ENCODE assay signal across 12 cellular contexts in the genomic region with DNA sequence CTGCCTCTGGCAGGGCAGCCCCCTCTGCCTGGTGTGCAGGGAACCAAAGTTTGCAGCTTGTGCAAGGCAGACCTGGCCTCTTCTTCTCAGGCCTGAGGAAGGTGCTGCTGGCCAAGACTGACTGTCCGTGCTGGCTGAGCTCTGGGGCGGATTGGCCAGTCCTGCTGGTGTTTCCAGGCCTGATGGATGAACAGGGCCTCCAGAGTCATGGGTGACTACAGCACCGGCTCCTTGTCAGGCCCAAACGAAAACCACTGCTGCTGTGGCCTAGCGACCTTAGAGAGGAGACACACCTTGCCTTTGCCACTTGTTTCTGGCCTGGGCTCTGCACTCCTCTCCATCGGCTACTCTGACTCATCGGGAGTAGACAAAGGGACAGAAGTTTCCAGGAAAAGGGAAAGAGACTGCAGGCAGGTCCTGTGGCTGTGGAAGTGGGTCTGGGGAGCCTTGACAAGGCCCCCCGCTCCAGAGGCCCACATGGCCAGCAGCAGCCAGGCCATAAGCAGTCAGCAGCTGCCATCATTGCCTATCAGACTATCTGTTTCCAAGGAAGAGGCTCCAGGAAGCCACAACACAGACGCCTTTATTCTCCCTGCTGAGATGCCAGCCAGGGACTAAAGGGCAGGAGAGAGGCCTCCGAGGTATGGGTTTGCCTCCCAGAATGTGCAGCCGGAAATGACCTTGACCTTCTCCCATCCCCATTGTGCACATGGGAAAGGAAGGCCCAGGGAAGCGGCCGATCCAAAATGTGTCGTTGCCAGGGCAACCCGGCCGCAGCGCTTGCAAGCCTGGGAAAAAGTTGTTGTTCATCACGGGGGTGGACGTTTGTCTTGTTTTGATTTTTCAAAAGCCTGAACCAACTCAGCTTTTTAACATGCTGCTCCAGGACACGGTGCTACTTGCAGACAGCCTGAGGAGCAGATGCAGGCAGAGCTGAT.
DNase-seq lines count a peak whose midpoint lies in the region; ATAC-seq, FAIRE-seq and TF ChIP-seq lines count a peak whose summit lies in the region.
"Had no signal": no experiment of that assay in that cellular context is flagged by ENCODE, and none has a peak within 500 bp of the region (broad histone marks: within the 10 kb centered on the region; RNA-seq: fewer than 3 reads in every experiment).

No MANE protein-coding gene starts in this region.

- FAIRE-seq in urothelium cell line (lab: Jason Lieb, UNC) (no peak), small intestine (lab: Jason Lieb, UNC) (no peak)
- FAIRE-seq: GM12891 had no signal

- peaks cover 10% of the 10 kb centered on the region for H3K9me3 Mint-ChIP-seq in activated naive CD8-positive, alpha-beta T cell treated with anti-CD3 and anti-CD28 coated beads, Interleukin-2, amount 10 ng/mL, durations not matched to agents 7 days and 5 days
- H3K9me3 Mint-ChIP-seq in activated naive CD8-positive, alpha-beta T cell treated with anti-CD3 and anti-CD28 coated beads for 36 hours = no peaks in the 10 kb centered on the region
- H3K9me3 Mint-ChIP-seq in neural progenitor cell = peaks cover 3% of the 10 kb centered on the region

- H2AFZ ChIP-seq in neural progenitor cell (replicated peaks) = no peak overlapping the region

- H3K36me3 ChIP-seq in neural progenitor cell (no peaks in the 10 kb centered on the region), mesendoderm (ENCODE audit: control insufficient read depth, insufficient read depth, low read length) (no peaks in the 10 kb centered on the region), small intestine (ENCODE audit: control insufficient read depth in 2 of 2, insufficient read depth in 2 of 2, low read length in 2 of 2) (no peaks in the 10 kb centered on the region)

- H3K4me3 ChIP-seq in fibroblast of pulmonary artery (replicated peaks; ENCODE audit: low read depth, low read length) (no peak overlapping the region), neural progenitor cell (no peak overlapping the region), mesendoderm (ENCODE audit: low read length) (no peak overlapping the region), small intestine (ENCODE audit: low read depth in 1 of 2, low read length in 2 of 2) (no peak overlapping the region)

- POLR2A ChIA-PET in activated naive CD8-positive, alpha-beta T cell treated with anti-CD3 and anti-CD28 coated beads, Interleukin-2, amount 10 ng/mL, durations not matched to agents 7 days and 5 days (lab: Charles Lee) = interaction anchor here (0.6 to 1.0 kb wide), 3 partner anchors 31 to 90 kb away, joined by 3 to 5 read pairs (median 3); no protein-coding TSS in a partner anchor

- H3K79me1 ChIP-seq in mesendoderm (ENCODE audit: low read length) = no peaks in the 10 kb centered on the region

- no peak overlapping the region for H2BK5ac ChIP-seq in mesendoderm (ENCODE audit: low read length)

- peak overlapping the region; percentile 56 for H3K27ac Mint-ChIP-seq in activated naive CD8-positive, alpha-beta T cell treated with anti-CD3 and anti-CD28 coated beads, Interleukin-2, amount 10 ng/mL, durations not matched to agents 7 days and 5 days
- H3K27ac Mint-ChIP-seq in activated naive CD8-positive, alpha-beta T cell treated with anti-CD3 and anti-CD28 coated beads for 36 hours = no peak overlapping the region
- H3K27ac Mint-ChIP-seq in neural progenitor cell = peak overlapping the region; percentile 33

- H3K4me1 Mint-ChIP-seq in activated naive CD8-positive, alpha-beta T cell treated with anti-CD3 and anti-CD28 coated beads, Interleukin-2, amount 10 ng/mL, durations not matched to agents 7 days and 5 days = peaks cover 21% of the 10 kb centered on the region
- peaks cover 9% of the 10 kb centered on the region for H3K4me1 Mint-ChIP-seq in activated naive CD8-positive, alpha-beta T cell treated with anti-CD3 and anti-CD28 coated beads for 36 hours
- H3K4me1 Mint-ChIP-seq in neural progenitor cell = peaks cover 40% of the 10 kb centered on the region

- no peak for ATAC-seq in activated naive CD8-positive, alpha-beta T cell treated with anti-CD3 and anti-CD28 coated beads, Interleukin-2, amount 10 ng/mL, durations not matched to agents 7 days and 5 days (ENCODE audit: low read depth)
- no peak for ATAC-seq in HG03196 (IDR thresholded peaks at IDR 0.05; ENCODE audit: unreplicated experiment)

- H3K27me3 Mint-ChIP-seq in activated naive CD8-positive, alpha-beta T cell treated with anti-CD3 and anti-CD28 coated beads, Interleukin-2, amount 10 ng/mL, durations not matched to agents 7 days and 5 days = peaks cover 10% of the 10 kb centered on the region
- H3K27me3 Mint-ChIP-seq in activated naive CD8-positive, alpha-beta T cell treated with anti-CD3 and anti-CD28 coated beads for 36 hours = peaks cover 4% of the 10 kb centered on the region
- peaks cover 13% of the 10 kb centered on the region for H3K27me3 Mint-ChIP-seq in neural progenitor cell (ENCODE audit: insufficient read depth, low read depth)

- H4K20me1 ChIP-seq in neural progenitor cell (ENCODE audit: low read depth) = no peaks in the 10 kb centered on the region

- no peak overlapping the region for H2BK120ac ChIP-seq in mesendoderm (ENCODE audit: low read depth, low read length)

- H3K9ac ChIP-seq in neural progenitor cell (no peak overlapping the region), mesendoderm (ENCODE audit: low read length) (no peak overlapping the region)

- H3K4ac ChIP-seq in mesendoderm (ENCODE audit: low read depth, low read length) = no peak overlapping the region

- H3K4me3 Mint-ChIP-seq in activated naive CD8-positive, alpha-beta T cell treated with anti-CD3 and anti-CD28 coated beads, Interleukin-2, amount 10 ng/mL, durations not matched to agents 7 days and 5 days = no peak overlapping the region
- H3K4me3 Mint-ChIP-seq in activated naive CD8-positive, alpha-beta T cell treated with anti-CD3 and anti-CD28 coated beads for 36 hours = no peak overlapping the region
- H3K4me3 Mint-ChIP-seq in neural progenitor cell = peak overlapping the region; percentile 64

- H3K9me3 ChIP-seq in neural progenitor cell (ENCODE audit: low read depth) (no peaks in the 10 kb centered on the region), small intestine (ENCODE audit: control insufficient read depth, low read depth) (no peaks in the 10 kb centered on the region)

- H3K79me2 ChIP-seq in neural progenitor cell (ENCODE audit: low read depth) (no peaks in the 10 kb centered on the region), mesendoderm (ENCODE audit: control insufficient read depth, insufficient read depth, low read length) (no peaks in the 10 kb centered on the region)

- no peak for DNase-seq in activated naive CD8-positive, alpha-beta T cell treated with anti-CD3 and anti-CD28 coated beads, Interleukin-2, amount 10 ng/mL, durations not matched to agents 7 days and 5 days
- no peak for DNase-seq in activated naive CD8-positive, alpha-beta T cell treated with anti-CD3 and anti-CD28 coated beads for 36 hours
- peak; percentile 94 for DNase-seq in fibroblast of pulmonary artery (ENCODE audit: low read depth)
- DNase-seq in neural progenitor cell (ENCODE audit: low spot score) = no peak
- DNase-seq in urothelium cell line (ENCODE audit: low spot score) = peak; percentile 21
- DNase-seq in mesendoderm = no peak
- DNase-seq in small intestine = no peak
- DNase-seq: amniotic stem cell, NCI-H1105 treated with DMSO at 0.1 percent for 48 hours had no signal

- H3K27ac ChIP-seq in neural progenitor cell (no peak overlapping the region), mesendoderm (ENCODE audit: low read depth, low read length) (no peak overlapping the region), small intestine (ENCODE audit: low read depth in 1 of 2, low read length in 1 of 2) (peak overlapping the region in 1 of 2 donors; percentile 43)
- H3K27ac ChIP-seq: 22Rv1 had no signal

- peaks cover 8% of the 10 kb centered on the region for H3K36me3 Mint-ChIP-seq in activated naive CD8-positive, alpha-beta T cell treated with anti-CD3 and anti-CD28 coated beads, Interleukin-2, amount 10 ng/mL, durations not matched to agents 7 days and 5 days
- H3K36me3 Mint-ChIP-seq in activated naive CD8-positive, alpha-beta T cell treated with anti-CD3 and anti-CD28 coated beads for 36 hours = peaks cover 6% of the 10 kb centered on the region
- no peaks in the 10 kb centered on the region for H3K36me3 Mint-ChIP-seq in neural progenitor cell

- H3K23ac ChIP-seq in mesendoderm (ENCODE audit: low read length) = no peak overlapping the region

- H3K4me2 ChIP-seq in neural progenitor cell (no peak overlapping the region), mesendoderm (ENCODE audit: low read length) (no peak overlapping the region)

- no peak overlapping the region for H2BK15ac ChIP-seq in mesendoderm (replicated peaks; ENCODE audit: low read depth)

- no peak overlapping the region for H4K8ac ChIP-seq in mesendoderm (ENCODE audit: low read depth, low read length)

- no peak overlapping the region for H4K5ac ChIP-seq in mesendoderm (ENCODE audit: low read length)

- no peak overlapping the region for H3K56ac ChIP-seq in mesendoderm (ENCODE audit: low read length)

- H3K4me1 ChIP-seq in neural progenitor cell (no peaks in the 10 kb centered on the region), mesendoderm (ENCODE audit: control insufficient read depth, low read depth, low read length) (no peaks in the 10 kb centered on the region), small intestine (ENCODE audit: control insufficient read depth in 2 of 2, insufficient read depth in 1 of 2, low read depth in 1 of 2, low read length in 1 of 2) (no peaks in the 10 kb centered on the region)

- no peaks in the 10 kb centered on the region for H3F3A ChIP-seq in neural progenitor cell (ENCODE audit: low read depth)

- no peaks in the 10 kb centered on the region for H3K27me3 ChIP-seq in neural progenitor cell
- no peaks in the 10 kb centered on the region for H3K27me3 ChIP-seq in mesendoderm (ENCODE audit: insufficient read depth, low read length, poor library complexity)
- no peaks in the 10 kb centered on the region for H3K27me3 ChIP-seq in small intestine (ENCODE audit: control insufficient read depth in 2 of 2, insufficient read depth in 2 of 2, low read length in 2 of 2)

- H3K18ac ChIP-seq in mesendoderm (ENCODE audit: low read length) = no peak overlapping the region

- no peak overlapping the region for H2AK5ac ChIP-seq in mesendoderm (ENCODE audit: low read length)

- no CpG with 5 or more reads among the region's 20 CpGs for WGBS in mesendoderm (ENCODE audit: extremely low coverage, insufficient coverage, low lambda C conversion rate)
- 50 to 55% (median 54%) methylated on average over 20 of the region's 20 CpGs for whole genome bisulfite sequencing in small intestine, 3 donors

- TF ChIP-seq CTCF in fibroblast of pulmonary artery (IDR thresholded peaks at IDR 0.05; ENCODE audit: low read length, missing control alignments) = no peak
- TF ChIP-seq CTCF in neural progenitor cell (IDR thresholded peaks at IDR 0.05) = no peak

Comparison
In these comparisons a context has a peak if more than half of its experiments do, and no peak if none do; other contexts are left out.
1. DNase-seq: peak in fibroblast of pulmonary artery (single experiment) and urothelium cell line (single experiment); none in activated naive CD8-positive, alpha-beta T cell treated with anti-CD3 and anti-CD28 coated beads, Interleukin-2, amount 10 ng/mL, durations not matched to agents 7 days and 5 days (single experiment), activated naive CD8-positive, alpha-beta T cell treated with anti-CD3 and anti-CD28 coated beads for 36 hours (single experiment), neural progenitor cell (single experiment), mesendoderm (single experiment) and small intestine (single experiment).